20 cellular contexts compared by ENCODE assay signal in genomic region chr2:224162122-224162521, GRCh38.
A peak's percentile ranks its signal among the peaks of the same experiment; 100 is the strongest.
DNase-seq lines count a peak whose midpoint lies in the region; ATAC-seq and TF ChIP-seq lines count a peak whose summit lies in the region.
"Had no signal": no experiment of that assay in that cellular context is flagged by ENCODE, and none has a peak within 500 bp of the region (broad histone marks: within the 10 kb centered on the region; RNA-seq: fewer than 3 reads in every experiment).

No MANE protein-coding gene starts in this region.

- H3K36me3 ChIP-seq in endodermal cell (ENCODE audit: control insufficient read depth, insufficient read depth, low read length) = no peaks in the 10 kb centered on the region
- H3K36me3 ChIP-seq: right atrium auricular region, vagina had no signal

- H3K4me3 ChIP-seq in choroid plexus epithelial cell (ENCODE audit: low read depth, low read length) (no peak overlapping the region), endodermal cell (ENCODE audit: low read length) (no peak overlapping the region)
- H3K4me3 ChIP-seq: right atrium auricular region, vagina had no signal

- H3K9me3 Mint-ChIP-seq in nephron (peaks cover 5% of the 10 kb centered on the region), endodermal cell (no peaks in the 10 kb centered on the region)
- H3K9me3 Mint-ChIP-seq in natural killer cell treated with Interleukin-12 subunit alpha and Interleukin-12 subunit beta and Interleukin-15 and Interleukin-18, amount 100 ng/mL, for 72 hours = no peaks in the 10 kb centered on the region
- H3K9me3 Mint-ChIP-seq: dendritic cell treated with granulocyte-macrophage colony-stimulating factor and Interleukin-4, amounts not matched to agents 40 ng/mL and 50 ng/mL, for 4 days had no signal

- H3K27me3 Mint-ChIP-seq in nephron (ENCODE audit: low read depth) (peaks cover 5% of the 10 kb centered on the region), endodermal cell (ENCODE audit: insufficient read depth) (peaks cover 64% of the 10 kb centered on the region)
- peaks cover 20 to 55% of the 10 kb centered on the region in 2 donors for H3K27me3 Mint-ChIP-seq in natural killer cell treated with Interleukin-12 subunit alpha and Interleukin-12 subunit beta and Interleukin-15 and Interleukin-18, amount 100 ng/mL, for 72 hours

- no peak overlapping the region for H3K9ac ChIP-seq in endodermal cell (ENCODE audit: extremely low read depth, low read length, poor library complexity, severe bottlenecking)

- H3K27me3 ChIP-seq in endodermal cell (ENCODE audit: control insufficient read depth, insufficient read depth, low read length, poor library complexity, severe bottlenecking) = peaks cover 56% of the 10 kb centered on the region
- H3K27me3 ChIP-seq: right atrium auricular region, vagina had no signal

- H3K4me1 Mint-ChIP-seq in nephron (peaks cover 29% of the 10 kb centered on the region), endodermal cell (peaks cover 25% of the 10 kb centered on the region)
- H3K4me1 Mint-ChIP-seq in natural killer cell treated with Interleukin-12 subunit alpha and Interleukin-12 subunit beta and Interleukin-15 and Interleukin-18, amount 100 ng/mL, for 72 hours (ENCODE audit: low read depth in 2 of 2) = no peaks in the 10 kb centered on the region
- H3K4me1 Mint-ChIP-seq: activated CD8-positive, alpha-beta memory T cell treated with anti-CD3 and anti-CD28 coated beads, Interleukin-2, amount 10 ng/mL, durations not matched to agents 7 days and 5 days had no signal

- H3K27ac Mint-ChIP-seq in nephron = peak overlapping the region in 2 of 3 experiments; percentile 70 to 73
- no peak overlapping the region for H3K27ac Mint-ChIP-seq in endodermal cell
- no peak overlapping the region for H3K27ac Mint-ChIP-seq in natural killer cell treated with Interleukin-12 subunit alpha and Interleukin-12 subunit beta and Interleukin-15 and Interleukin-18, amount 100 ng/mL, for 72 hours
- H3K27ac Mint-ChIP-seq: activated CD8-positive, alpha-beta memory T cell treated with anti-CD3 and anti-CD28 coated beads, Interleukin-2, amount 10 ng/mL, durations not matched to agents 7 days and 5 days; dendritic cell treated with granulocyte-macrophage colony-stimulating factor and Interleukin-4, amounts not matched to agents 40 ng/mL and 50 ng/mL, for 4 days had no signal

- no peak overlapping the region for H3K27ac ChIP-seq in endodermal cell (ENCODE audit: low read depth, low read length)
- H3K27ac ChIP-seq: right atrium auricular region, vagina had no signal

- no peak for ATAC-seq in natural killer cell treated with Interleukin-12 subunit alpha and Interleukin-12 subunit beta and Interleukin-15 and Interleukin-18, amount 100 ng/mL, for 72 hours
- ATAC-seq: activated CD8-positive, alpha-beta memory T cell treated with anti-CD3 and anti-CD28 coated beads, Interleukin-2, amount 10 ng/mL, durations not matched to agents 7 days and 5 days had no signal

- no peaks in the 10 kb centered on the region for H3K4me1 ChIP-seq in endodermal cell (ENCODE audit: control insufficient read depth, insufficient read depth, low read length)
- H3K4me1 ChIP-seq: Caco-2, right atrium auricular region, vagina had no signal

- no peaks in the 10 kb centered on the region for H3K36me3 Mint-ChIP-seq in nephron (ENCODE audit: low read depth)
- H3K36me3 Mint-ChIP-seq in endodermal cell (ENCODE audit: low read depth) = no peaks in the 10 kb centered on the region
- H3K36me3 Mint-ChIP-seq in natural killer cell treated with Interleukin-12 subunit alpha and Interleukin-12 subunit beta and Interleukin-15 and Interleukin-18, amount 100 ng/mL, for 72 hours = no peaks in the 10 kb centered on the region
- H3K36me3 Mint-ChIP-seq: activated CD8-positive, alpha-beta memory T cell treated with anti-CD3 and anti-CD28 coated beads, Interleukin-2, amount 10 ng/mL, durations not matched to agents 7 days and 5 days had no signal

- DNase-seq in AG08395 (ENCODE audit: low spot score) (peak; percentile 84), M059J (ENCODE audit: low read depth) (peak; percentile 69), choroid plexus epithelial cell (ENCODE audit: low read depth) (peak; percentile 59), endodermal cell (no peak), NCI-H345 treated with DMSO at 0.1 percent for 48 hours (lab: John Stamatoyannopoulos, UW; ENCODE audit: unreplicated experiment) (no peak), SW480 (ENCODE audit: low spot score) (no peak)
- DNase-seq in natural killer cell treated with Interleukin-12 subunit alpha and Interleukin-12 subunit beta and Interleukin-15 and Interleukin-18, amount 100 ng/mL, for 72 hours (ENCODE audit: low spot score) = no peak
- DNase-seq: activated CD4-positive, alpha-beta T cell treated with anti-CD3 and anti-CD28 coated beads for 1 hour; activated CD8-positive, alpha-beta memory T cell treated with anti-CD3 and anti-CD28 coated beads, Interleukin-2, amount 10 ng/mL, durations not matched to agents 7 days and 5 days; activated effector memory CD4-positive, alpha-beta T cell treated with Interleukin-2 at 50 U/mL for 16 hours; Caco-2; erythroblast; kidney; NCI-H2107; stimulated activated CD4-positive, alpha-beta T cell treated with anti-CD3 and anti-CD28 coated beads, Interleukin-2, amount 100 ng/mL, for 24 hours; substantia nigra had no signal

- WGBS in endodermal cell (ENCODE audit: insufficient coverage in 1 of 2, insufficient read length in 1 of 2), 2 experiments = 84% methylated on average over 2 of the region's 2 CpGs; no CpG with 5 or more reads in 1 of the 2 experiments

- no peaks in the 10 kb centered on the region for H3K9me3 ChIP-seq in endodermal cell (ENCODE audit: control insufficient read depth, low read length)
- H3K9me3 ChIP-seq: Caco-2, right atrium auricular region, vagina had no signal

- TF ChIP-seq CTCF in choroid plexus epithelial cell (conservative IDR thresholded peaks at IDR 0.05; ENCODE audit: low read depth, low read length) (no peak), nephron (IDR thresholded peaks at IDR 0.05; ENCODE audit: unreplicated experiment in 3 of 3) (no peak), endodermal cell (conservative IDR thresholded peaks at IDR 0.05) (no peak)

- H3K4me3 Mint-ChIP-seq in nephron (no peak overlapping the region), endodermal cell (no peak overlapping the region)
- H3K4me3 Mint-ChIP-seq in natural killer cell treated with Interleukin-12 subunit alpha and Interleukin-12 subunit beta and Interleukin-15 and Interleukin-18, amount 100 ng/mL, for 72 hours = no peak overlapping the region
- H3K4me3 Mint-ChIP-seq: activated CD8-positive, alpha-beta memory T cell treated with anti-CD3 and anti-CD28 coated beads, Interleukin-2, amount 10 ng/mL, durations not matched to agents 7 days and 5 days; dendritic cell treated with granulocyte-macrophage colony-stimulating factor and Interleukin-4, amounts not matched to agents 40 ng/mL and 50 ng/mL, for 4 days had no signal

Comparison
In these comparisons a context has a peak if more than half of its experiments do, and no peak if none do; other contexts are left out.
1. DNase-seq: peak in AG08395 (single experiment), M059J (single experiment) and choroid plexus epithelial cell (single experiment); none in endodermal cell (single experiment), NCI-H345 treated with DMSO at 0.1 percent for 48 hours (single experiment), natural killer cell treated with Interleukin-12 subunit alpha and Interleukin-12 subunit beta and Interleukin-15 and Interleukin-18, amount 100 ng/mL, for 72 hours (single experiment) and SW480 (single experiment).
2. H3K27ac Mint-ChIP-seq: peak in nephron (2 of 3); none in endodermal cell (single experiment) and natural killer cell treated with Interleukin-12 subunit alpha and Interleukin-12 subunit beta and Interleukin-15 and Interleukin-18, amount 100 ng/mL, for 72 hours (0 of 2).